In genomic region chr20:25030649-25031026, GRCh38 we compare ENCODE assay signal across 24 cellular contexts. TPM values are rescaled to one million over a fixed set of nuclear protein-coding genes. Genes with fewer than 3 reads are reported as not detected.
"Had no signal": no experiment of that assay in that cellular context is flagged by ENCODE, and none has a peak within 500 bp of the region (broad histone marks: within the 10 kb centered on the region; RNA-seq: fewer than 3 reads in every experiment).

No MANE protein-coding gene starts in this region.

- H3K4me3 ChIP-seq: gastrocnemius medialis, heart right ventricle, sigmoid colon had no signal

- H3K36me3 ChIP-seq: gastrocnemius medialis had no signal

- DNase-seq: activated CD4-positive, alpha-beta memory T cell treated with anti-CD3 and anti-CD28 coated beads for 36 hours; activated CD4-positive, alpha-beta T cell treated with anti-CD3 and anti-CD28 coated beads for 36 hours; activated gamma-delta T cell treated with Interleukin-2 at 50 U/mL for 16 hours; activated T-cell treated with anti-CD3 and anti-CD28 coated beads for 4 hours; central memory CD4-positive, alpha-beta T cell; cortex of kidney; effector CD8-positive, alpha-beta T cell; gastrocnemius medialis; heart right ventricle; immature natural killer cell; left colon; sigmoid colon; stimulated activated CD4-positive, alpha-beta T cell treated with anti-CD3 and anti-CD28 coated beads, Interleukin-4, amount 100 ng/mL, for 4 hours; SW 1271 had no signal

- ATAC-seq: activated CD4-positive, alpha-beta T cell treated with anti-CD3 and anti-CD28 coated beads for 36 hours; esophagus mucosa; gastrocnemius medialis; left colon; natural killer cell treated with Interleukin-12 subunit alpha and Interleukin-12 subunit beta and Interleukin-15 and Interleukin-18, amount 100 ng/mL, for 72 hours; stimulated activated memory B cell treated with anti-CD40 and anti-IgM and Interleukin-4, amounts not matched to agents 10 μg/mL and 1 μg/mL and 100 μg/mL, for 72 hours; WTC11 had no signal

- H3K9me3 ChIP-seq: gastrocnemius medialis, heart right ventricle, sigmoid colon had no signal

- H3K27me3 ChIP-seq: gastrocnemius medialis, heart right ventricle, sigmoid colon had no signal

- FAIRE-seq: TTC549 had no signal

RNA-seq across cellular contexts. Expression of gene VSX1, which starts 51.3 kb away (rescaled TPM):
- total RNA-seq: activated CD4-positive, alpha-beta memory T cell treated with anti-CD3 and anti-CD28 coated beads for 36 hours; activated CD4-positive, alpha-beta T cell treated with anti-CD3 and anti-CD28 coated beads for 36 hours; activated T-helper 1 cell treated with anti-CD3 and anti-CD28 coated beads, Interleukin-12 subunit alpha, Interleukin-12 subunit beta, Interleukin-2, Interleukin-4 antibody, amounts not matched to agents 30 ng/mL and 10 ng/mL and 1 ng/mL, durations not matched to agents 14 hours and 24 hours and 36 hours; esophagus mucosa; left colon; lung microvascular endothelial cell; mesothelial cell of epicardium; natural killer cell treated with Interleukin-12 subunit alpha and Interleukin-12 subunit beta and Interleukin-15 and Interleukin-18, amount 100 ng/mL, for 72 hours; sigmoid colon; subcutaneous adipose tissue; T-helper 2 cell treated with Interferon-gamma antibody and Interleukin-4, amounts not matched to agents 100 ng/mL and 5 ng/mL, for 36 hours; WTC11 had no signal
- polyA plus RNA-seq: immature natural killer cell had no signal
